13 cellular contexts compared by ENCODE assay signal in the genomic region with DNA sequence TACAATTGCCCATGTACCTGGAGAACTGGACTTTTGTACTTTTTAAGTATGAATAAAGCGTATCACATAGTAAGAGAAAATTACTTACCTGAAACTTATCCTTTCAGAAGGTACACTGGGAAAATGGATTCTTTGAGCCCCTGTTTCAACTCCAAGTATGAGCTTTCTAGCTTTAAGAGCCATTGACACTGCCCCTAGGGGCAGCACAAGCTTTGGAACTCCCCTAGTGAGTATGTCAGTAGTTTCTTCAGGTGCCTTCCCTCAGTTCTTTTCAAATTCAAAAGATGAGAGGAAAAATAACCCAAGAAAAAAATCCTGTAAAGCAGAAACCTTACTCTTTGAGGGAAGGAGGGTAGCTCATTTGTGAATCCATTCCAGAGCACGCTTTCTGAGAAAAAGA.
DNase-seq lines count a peak whose midpoint lies in the region; ATAC-seq and TF ChIP-seq lines count a peak whose summit lies in the region.
"Had no signal": no experiment of that assay in that cellular context is flagged by ENCODE, and none has a peak within 500 bp of the region (broad histone marks: within the 10 kb centered on the region; RNA-seq: fewer than 3 reads in every experiment).

No MANE protein-coding gene starts in this region.

- ATAC-seq in GM21723 (IDR thresholded peaks at IDR 0.05; ENCODE audit: unreplicated experiment): no peak

- H3K9me3 ChIP-seq in Karpas-422 (ENCODE audit: low read length) (no peaks in the 10 kb centered on the region), osteoblast (ENCODE audit: low read depth, low read length) (no peaks in the 10 kb centered on the region)
- H3K9me3 ChIP-seq: BLaER1 had no signal

- peaks cover 27% of the 10 kb centered on the region for H3K4me1 Mint-ChIP-seq in chondrocyte (ENCODE audit: low read depth)
- H3K4me1 Mint-ChIP-seq in immature natural killer cell: no peaks in the 10 kb centered on the region

- H3K27me3 Mint-ChIP-seq in chondrocyte (ENCODE audit: low read depth): no peaks in the 10 kb centered on the region
- H3K27me3 Mint-ChIP-seq in immature natural killer cell (ENCODE audit: low read depth in 3 of 3): no peaks in the 10 kb centered on the region
- H3K27me3 Mint-ChIP-seq: activated CD4-positive, alpha-beta memory T cell treated with anti-CD3 and anti-CD28 coated beads, Interleukin-2, amount 10 ng/mL, durations not matched to agents 7 days and 5 days had no signal

- H3K27ac Mint-ChIP-seq in chondrocyte (ENCODE audit: unreplicated experiment): no peak overlapping the region
- no peak overlapping the region for H3K27ac Mint-ChIP-seq in immature natural killer cell
- H3K27ac Mint-ChIP-seq: activated CD4-positive, alpha-beta memory T cell treated with anti-CD3 and anti-CD28 coated beads, Interleukin-2, amount 10 ng/mL, durations not matched to agents 7 days and 5 days had no signal

- H3K79me2 ChIP-seq in Karpas-422 (ENCODE audit: low read length) (peaks cover 76% of the 10 kb centered on the region), osteoblast (ENCODE audit: insufficient read depth, low read length) (peaks cover 9% of the 10 kb centered on the region)

- no peak overlapping the region for H3K27ac ChIP-seq in Karpas-422 (ENCODE audit: low read length)
- no peak overlapping the region for H3K27ac ChIP-seq in osteoblast (ENCODE audit: low read depth, low read length)
- H3K27ac ChIP-seq: BLaER1, epithelial cell of prostate had no signal

- no peaks in the 10 kb centered on the region for H3K27me3 ChIP-seq in Karpas-422 (ENCODE audit: low read length)
- no peaks in the 10 kb centered on the region for H3K27me3 ChIP-seq in osteoblast (ENCODE audit: insufficient read depth, low read length)
- H3K27me3 ChIP-seq: BLaER1 had no signal

- H3K9me3 Mint-ChIP-seq in chondrocyte (ENCODE audit: low read depth) (no peaks in the 10 kb centered on the region), immature natural killer cell (no peaks in the 10 kb centered on the region)
- H3K9me3 Mint-ChIP-seq: activated CD4-positive, alpha-beta memory T cell treated with anti-CD3 and anti-CD28 coated beads, Interleukin-2, amount 10 ng/mL, durations not matched to agents 7 days and 5 days had no signal

- no peaks in the 10 kb centered on the region for H3K9me2 ChIP-seq in Karpas-422 (replicated peaks; ENCODE audit: insufficient read depth, low read length)

- no peaks in the 10 kb centered on the region for H4K20me1 ChIP-seq in Karpas-422 (ENCODE audit: insufficient read depth, low read depth, low read length)
- no peaks in the 10 kb centered on the region for H4K20me1 ChIP-seq in osteoblast (ENCODE audit: insufficient read depth, low read length)

- H2AFZ ChIP-seq in Karpas-422 (ENCODE audit: low read length) (no peak overlapping the region), osteoblast (ENCODE audit: low read length) (no peak overlapping the region)

- peaks cover 49% of the 10 kb centered on the region for H3K4me1 ChIP-seq in Karpas-422 (ENCODE audit: low read length)
- no peaks in the 10 kb centered on the region for H3K4me1 ChIP-seq in osteoblast (ENCODE audit: insufficient read depth, low read length)

- H3K4me2 ChIP-seq in Karpas-422 (ENCODE audit: low read depth, low read length, poor library complexity, severe bottlenecking) (no peak overlapping the region), osteoblast (ENCODE audit: insufficient read depth, low read length) (no peak overlapping the region)
- H3K4me2 ChIP-seq: BLaER1 had no signal

- no peak overlapping the region for H3K4me3 ChIP-seq in Karpas-422 (ENCODE audit: low read length)
- no peak overlapping the region for H3K4me3 ChIP-seq in osteoblast (ENCODE audit: insufficient read depth, low read length)
- H3K4me3 ChIP-seq: BLaER1 had no signal

- DNase-seq in NCI-H524 (lab: John Stamatoyannopoulos, UW) (peak; percentile 9 to 22), NCI-H524 treated with DMSO at 0.1 percent for 48 hours (lab: John Stamatoyannopoulos, UW) (no peak), Karpas-422 (peak; percentile 58), chondrocyte (ENCODE audit: low spot score) (no peak), osteoblast (ENCODE audit: insufficient read length, low spot score, missing footprints) (no peak), immature natural killer cell (no peak)
- no peak for DNase-seq in stimulated activated CD4-positive, alpha-beta T cell treated with anti-CD3 and anti-CD28 coated beads, Interleukin-15, amount 100 ng/mL, for 24 hours
- DNase-seq: activated CD4-positive, alpha-beta memory T cell treated with anti-CD3 and anti-CD28 coated beads, Interleukin-2, amount 10 ng/mL, durations not matched to agents 7 days and 5 days; NCI-H146; stimulated activated naive CD4-positive, alpha-beta T cell treated with Interleukin-2 at 50 U/mL for 16 hours had no signal

- TF ChIP-seq CTCF in chondrocyte (IDR thresholded peaks at IDR 0.05) (peak; percentile 49), osteoblast (IDR thresholded peaks at IDR 0.05; ENCODE audit: extremely low read depth, low read depth, low read length) (peak; percentile 39)

- no peak overlapping the region for H3K4me3 Mint-ChIP-seq in chondrocyte (ENCODE audit: unreplicated experiment)
- no peak overlapping the region for H3K4me3 Mint-ChIP-seq in immature natural killer cell
- H3K4me3 Mint-ChIP-seq: activated CD4-positive, alpha-beta memory T cell treated with anti-CD3 and anti-CD28 coated beads, Interleukin-2, amount 10 ng/mL, durations not matched to agents 7 days and 5 days had no signal

- H3K9ac ChIP-seq in Karpas-422 (ENCODE audit: low read length): no peak overlapping the region
- H3K9ac ChIP-seq: BLaER1 had no signal

- H3K36me3 ChIP-seq in Karpas-422 (ENCODE audit: insufficient read depth, low read length) (peaks cover 6% of the 10 kb centered on the region; the same call in 1 of the 2 replicates), osteoblast (ENCODE audit: insufficient read depth, low read length) (no peaks in the 10 kb centered on the region)

- H3K36me3 Mint-ChIP-seq in chondrocyte (ENCODE audit: low read depth) (peaks cover under 1% of the 10 kb centered on the region), immature natural killer cell (peaks cover 1 to 9% (median 3%) of the 10 kb centered on the region in 3 donors)

Comparison
In these comparisons a context has a peak if more than half of its experiments do, and no peak if none do; other contexts are left out.
1. DNase-seq: peak in NCI-H524 (2 of 2) and Karpas-422 (single experiment); none in NCI-H524 treated with DMSO at 0.1 percent for 48 hours (single experiment), chondrocyte (single experiment), osteoblast (single experiment), immature natural killer cell (0 of 3) and stimulated activated CD4-positive, alpha-beta T cell treated with anti-CD3 and anti-CD28 coated beads, Interleukin-15, amount 100 ng/mL, for 24 hours (single experiment).